ENCODE assay signal across 8 cellular contexts in genomic region chr2:169928463-169928864, GRCh38.
DNase-seq lines count a peak whose midpoint lies in the region; ATAC-seq and TF ChIP-seq lines count a peak whose summit lies in the region.

No MANE protein-coding gene starts in this region.

- peaks cover 0 to 24% (median 7%) of the 10 kb centered on the region in 5 donors for H3K36me3 Mint-ChIP-seq in naive thymus-derived CD4-positive, alpha-beta T cell

- no peaks in the 10 kb centered on the region for H3K9me3 Mint-ChIP-seq in naive thymus-derived CD4-positive, alpha-beta T cell

- H3K4me1 ChIP-seq in colonic mucosa, result no peaks in the 10 kb centered on the region
- H3K4me1 ChIP-seq in naive thymus-derived CD4-positive, alpha-beta T cell (ENCODE audit: control insufficient read depth in 2 of 2, insufficient read depth in 2 of 2, low read length in 2 of 2), result no peaks in the 10 kb centered on the region

- H3K27me3 Mint-ChIP-seq in naive thymus-derived CD4-positive, alpha-beta T cell, result no peaks in the 10 kb centered on the region

- no peak overlapping the region for H3K4me3 Mint-ChIP-seq in naive thymus-derived CD4-positive, alpha-beta T cell

- POLR2A ChIA-PET in naive thymus-derived CD4-positive, alpha-beta T cell (lab: Charles Lee), result interaction anchor here (1.2 kb wide), 1 partner anchor 104 kb away, joined by 4 read pairs; the partner anchor contains the start of gene METTL5

- H3K4me1 Mint-ChIP-seq in naive thymus-derived CD4-positive, alpha-beta T cell, result no peaks in the 10 kb centered on the region

- no peak overlapping the region for H3K9ac ChIP-seq in colonic mucosa (ENCODE audit: low read depth in 2 of 2, low read length in 2 of 2)

- DNase-seq in AG09309 (ENCODE audit: low read depth), result peak; percentile 13
- peak; percentile 9 for DNase-seq in GM20000 (ENCODE audit: low spot score)
- peak; percentile 55 for DNase-seq in NCI-H748 (lab: John Stamatoyannopoulos, UW; ENCODE audit: unreplicated experiment)
- DNase-seq in colonic mucosa, result no peak
- DNase-seq in naive thymus-derived CD4-positive, alpha-beta T cell, result peak in 6 of 9 donors; percentile 12 to 46 (median 35)
- no peak for DNase-seq in activated gamma-delta T cell treated with Interleukin-2 at 50 U/mL for 16 hours
- no peak for DNase-seq in activated CD4-positive, alpha-beta T cell treated with anti-CD3 and anti-CD28 coated beads, Interleukin-2, amount 50 U/mL, for 4 hours

- TF ChIP-seq CTCF in AG09309 (IDR thresholded peaks at IDR 0.05; ENCODE audit: control insufficient read depth, insufficient read depth, low read depth, low read length, missing control alignments) (peak; percentile 34), GM20000 (IDR thresholded peaks at IDR 0.05; ENCODE audit: extremely low read depth, missing control alignments) (peak; percentile 27), colonic mucosa (IDR thresholded peaks at IDR 0.05) (peak; percentile 57)

- no peak overlapping the region for H3K27ac ChIP-seq in colonic mucosa
- no peak overlapping the region for H3K27ac ChIP-seq in naive thymus-derived CD4-positive, alpha-beta T cell (ENCODE audit: low read depth, low read length)

- intact Hi-C loops in colonic mucosa (cut with DNase I), result loop anchor here (5.0 kb wide), 1 partner anchor 101 kb away; the partner anchor contains the start of gene UBR3
- intact Hi-C loops in naive thymus-derived CD4-positive, alpha-beta T cell (cut with micrococcal nuclease), result loop anchor here (1.0 to 5.0 kb wide), 7 partner anchors 100 to 1036 kb away; partner anchors contain the start of genes METTL5 (in 1 of the 2) and SPC25 (in 1 of the 2)

- no peaks in the 10 kb centered on the region for H3K36me3 ChIP-seq in colonic mucosa
- H3K36me3 ChIP-seq in naive thymus-derived CD4-positive, alpha-beta T cell (ENCODE audit: control insufficient read depth in 2 of 3, insufficient read depth in 3 of 3, low read length in 3 of 3), result peaks cover 0 to 19% (median 0%) of the 10 kb centered on the region in 3 experiments

- peak; percentile 53 for ATAC-seq in naive thymus-derived CD4-positive, alpha-beta T cell
- ATAC-seq in HG02642 (IDR thresholded peaks at IDR 0.05; ENCODE audit: poor library complexity, unreplicated experiment), result no peak

- no peak overlapping the region for H3K4me3 ChIP-seq in AG09309 (ENCODE audit: control insufficient read depth, low read depth, low read length)
- H3K4me3 ChIP-seq in colonic mucosa, result no peak overlapping the region
- H3K4me3 ChIP-seq in naive thymus-derived CD4-positive, alpha-beta T cell (ENCODE audit: low read length), result no peak overlapping the region

- CTCF ChIA-PET in naive thymus-derived CD4-positive, alpha-beta T cell (lab: Charles Lee), result interaction anchor here (0.7 to 1.4 kb wide), 6 partner anchors 21 to 403 kb away, joined by 3 to 10 read pairs (median 4); no protein-coding TSS in a partner anchor

- H3K9me3 ChIP-seq in colonic mucosa, result no peaks in the 10 kb centered on the region
- no peaks in the 10 kb centered on the region for H3K9me3 ChIP-seq in naive thymus-derived CD4-positive, alpha-beta T cell (ENCODE audit: control insufficient read depth in 2 of 3, low read length in 3 of 3)

- no peaks in the 10 kb centered on the region for H3K27me3 ChIP-seq in colonic mucosa
- H3K27me3 ChIP-seq in naive thymus-derived CD4-positive, alpha-beta T cell (ENCODE audit: control insufficient read depth in 2 of 2, insufficient read depth in 2 of 2, low read length in 2 of 2), result no peaks in the 10 kb centered on the region

- H3K27ac Mint-ChIP-seq in naive thymus-derived CD4-positive, alpha-beta T cell, result no peak overlapping the region

Comparison
In these comparisons a context has a peak if more than half of its experiments do, and no peak if none do; other contexts are left out.
1. DNase-seq: peak in AG09309 (single experiment), GM20000 (single experiment), NCI-H748 (single experiment) and naive thymus-derived CD4-positive, alpha-beta T cell (6 of 9); none in colonic mucosa (single experiment), activated gamma-delta T cell treated with Interleukin-2 at 50 U/mL for 16 hours (single experiment) and activated CD4-positive, alpha-beta T cell treated with anti-CD3 and anti-CD28 coated beads, Interleukin-2, amount 50 U/mL, for 4 hours (0 of 2).
2. Peak in every context shown above with its lines, with median percentiles within 50 percentile points of each other: CTCF ChIP-seq.